ENCODE assay signal across 22 cellular contexts in the genomic region with DNA sequence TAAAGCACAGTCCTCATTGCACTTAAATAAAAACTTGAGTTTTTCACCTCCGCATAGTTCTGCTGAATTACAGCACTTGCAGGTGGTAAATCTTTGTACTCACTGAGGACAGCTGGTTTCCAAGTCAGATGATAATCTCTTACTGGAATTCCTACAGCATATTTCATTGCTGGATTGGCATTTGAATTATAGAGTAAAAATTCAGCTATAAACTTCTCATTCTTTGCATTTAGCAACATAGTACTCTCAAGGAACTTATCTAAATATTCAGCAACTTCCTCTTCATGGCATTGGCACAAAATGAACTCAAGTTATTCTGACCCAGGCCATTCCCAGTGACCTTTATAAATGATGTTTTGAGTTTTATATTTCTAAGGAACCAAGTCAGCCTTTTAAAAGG. TPM values are rescaled to one million over a fixed set of nuclear protein-coding genes. Genes with fewer than 3 reads are reported as not detected.
A peak's percentile ranks its signal among the peaks of the same experiment; 100 is the strongest.
DNase-seq lines count a peak whose midpoint lies in the region; ATAC-seq and TF ChIP-seq lines count a peak whose summit lies in the region.
"Had no signal": no experiment of that assay in that cellular context is flagged by ENCODE, and none has a peak within 500 bp of the region (broad histone marks: within the 10 kb centered on the region; RNA-seq: fewer than 3 reads in every experiment).

No MANE protein-coding gene starts in this region.

- H3K36me3 Mint-ChIP-seq in mesothelial cell of epicardium: peaks cover 24% of the 10 kb centered on the region

- no peaks in the 10 kb centered on the region for H3K27me3 Mint-ChIP-seq in mesothelial cell of epicardium (ENCODE audit: low read depth)

- peak; percentile 30 for DNase-seq in EL
- DNase-seq in fibroblast of gingiva (ENCODE audit: low read depth): peak; percentile 24
- DNase-seq in mesothelial cell of epicardium (ENCODE audit: low spot score in 2 of 2, unreplicated experiment in 2 of 2): no peak
- DNase-seq in NOMO-1 treated with DMSO at 0.1 percent for 48 hours (lab: John Stamatoyannopoulos, UW; ENCODE audit: unreplicated experiment): no peak
- no peak for DNase-seq in AG08396 (ENCODE audit: low spot score)
- no peak for DNase-seq in NCI-H774 (lab: John Stamatoyannopoulos, UW)
- DNase-seq: 8988T; AML-193; C1 segment of cervical spinal cord; CD8-positive, alpha-beta memory T cell; GF-D8; GOT3; HCEC 1CT; KG1; NCI-H1092 treated with DMSO at 0.1 percent for 48 hours; NCI-H146; NCI-H2029; NCI-H226; NCI-H526; SHP77 had no signal

- no peak for TF ChIP-seq CTCF in mesothelial cell of epicardium (IDR thresholded peaks at IDR 0.05; ENCODE audit: unreplicated experiment)

- H3K4me3 Mint-ChIP-seq in mesothelial cell of epicardium: no peak overlapping the region
- H3K4me3 Mint-ChIP-seq: CD8-positive, alpha-beta memory T cell had no signal

- ATAC-seq in SK-N-SH treated with all-trans-retinoic acid at 6 μM for 48 hours (peak; percentile 48), GM18909 (IDR thresholded peaks at IDR 0.05; ENCODE audit: poor library complexity, unreplicated experiment) (no peak)

- H3K9me3 Mint-ChIP-seq in mesothelial cell of epicardium: peaks cover 16% of the 10 kb centered on the region

- peak overlapping the region; percentile 31 for H3K27ac Mint-ChIP-seq in mesothelial cell of epicardium
- H3K27ac Mint-ChIP-seq: CD8-positive, alpha-beta memory T cell had no signal

- peaks cover 10% of the 10 kb centered on the region for H3K4me1 Mint-ChIP-seq in mesothelial cell of epicardium
- H3K4me1 Mint-ChIP-seq: CD8-positive, alpha-beta memory T cell had no signal

TF ChIP-seq in SK-N-SH treated with all-trans-retinoic acid at 6 μM for 48 hours, 23 proteins besides CTCF, POLR2A, EP300 and RAD21:
- TF ChIP-seq OSR1 (CRISPR knock-in tag; IDR thresholded peaks at IDR 0.05) (no peak), RARB (CRISPR knock-in tag; IDR thresholded peaks at IDR 0.05) (no peak), ZNF70 (CRISPR knock-in tag; IDR thresholded peaks at IDR 0.05) (no peak), ISL1 (CRISPR knock-in tag; IDR thresholded peaks at IDR 0.05) (no peak), ZNF8 (CRISPR knock-in tag; IDR thresholded peaks at IDR 0.05) (no peak), ZC3H10 (CRISPR knock-in tag; IDR thresholded peaks at IDR 0.05) (no peak), SNAI2 (CRISPR knock-in tag; IDR thresholded peaks at IDR 0.05) (no peak), ARNTL (CRISPR knock-in tag; IDR thresholded peaks at IDR 0.05; ENCODE audit: borderline replicate concordance, low read depth) (no peak), ZFP3 (CRISPR knock-in tag; IDR thresholded peaks at IDR 0.05) (no peak), ZNF565 (CRISPR knock-in tag; conservative IDR thresholded peaks at IDR 0.05; ENCODE audit: low read depth) (no peak)
- TF ChIP-seq, protein P1, sequence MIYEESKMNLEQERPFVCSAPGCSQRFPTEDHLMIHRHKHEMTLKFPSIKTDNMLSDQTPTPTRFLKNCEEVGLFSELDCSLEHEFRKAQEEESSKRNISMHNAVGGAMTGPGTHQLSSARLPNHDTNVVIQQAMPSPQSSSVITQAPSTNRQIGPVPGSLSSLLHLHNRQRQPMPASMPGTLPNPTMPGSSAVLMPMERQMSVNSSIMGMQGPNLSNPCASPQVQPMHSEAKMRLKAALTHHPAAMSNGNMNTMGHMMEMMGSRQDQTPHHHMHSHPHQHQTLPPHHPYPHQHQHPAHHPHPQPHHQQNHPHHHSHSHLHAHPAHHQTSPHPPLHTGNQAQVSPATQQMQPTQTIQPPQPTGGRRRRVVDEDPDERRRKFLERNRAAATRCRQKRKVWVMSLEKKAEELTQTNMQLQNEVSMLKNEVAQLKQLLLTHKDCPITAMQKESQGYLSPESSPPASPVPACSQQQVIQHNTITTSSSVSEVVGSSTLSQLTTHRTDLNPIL (CRISPR knock-in tag; IDR thresholded peaks at IDR 0.05; ENCODE audit: low read depth): no peak
- TF ChIP-seq, protein P2, sequence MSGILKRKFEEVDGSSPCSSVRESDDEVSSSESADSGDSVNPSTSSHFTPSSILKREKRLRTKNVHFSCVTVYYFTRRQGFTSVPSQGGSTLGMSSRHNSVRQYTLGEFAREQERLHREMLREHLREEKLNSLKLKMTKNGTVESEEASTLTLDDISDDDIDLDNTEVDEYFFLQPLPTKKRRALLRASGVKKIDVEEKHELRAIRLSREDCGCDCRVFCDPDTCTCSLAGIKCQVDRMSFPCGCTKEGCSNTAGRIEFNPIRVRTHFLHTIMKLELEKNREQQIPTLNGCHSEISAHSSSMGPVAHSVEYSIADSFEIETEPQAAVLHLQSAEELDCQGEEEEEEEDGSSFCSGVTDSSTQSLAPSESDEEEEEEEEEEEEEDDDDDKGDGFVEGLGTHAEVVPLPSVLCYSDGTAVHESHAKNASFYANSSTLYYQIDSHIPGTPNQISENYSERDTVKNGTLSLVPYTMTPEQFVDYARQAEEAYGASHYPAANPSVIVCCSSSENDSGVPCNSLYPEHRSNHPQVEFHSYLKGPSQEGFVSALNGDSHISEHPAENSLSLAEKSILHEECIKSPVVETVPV (CRISPR knock-in tag; IDR thresholded peaks at IDR 0.05): no peak
- TF ChIP-seq, protein P3, sequence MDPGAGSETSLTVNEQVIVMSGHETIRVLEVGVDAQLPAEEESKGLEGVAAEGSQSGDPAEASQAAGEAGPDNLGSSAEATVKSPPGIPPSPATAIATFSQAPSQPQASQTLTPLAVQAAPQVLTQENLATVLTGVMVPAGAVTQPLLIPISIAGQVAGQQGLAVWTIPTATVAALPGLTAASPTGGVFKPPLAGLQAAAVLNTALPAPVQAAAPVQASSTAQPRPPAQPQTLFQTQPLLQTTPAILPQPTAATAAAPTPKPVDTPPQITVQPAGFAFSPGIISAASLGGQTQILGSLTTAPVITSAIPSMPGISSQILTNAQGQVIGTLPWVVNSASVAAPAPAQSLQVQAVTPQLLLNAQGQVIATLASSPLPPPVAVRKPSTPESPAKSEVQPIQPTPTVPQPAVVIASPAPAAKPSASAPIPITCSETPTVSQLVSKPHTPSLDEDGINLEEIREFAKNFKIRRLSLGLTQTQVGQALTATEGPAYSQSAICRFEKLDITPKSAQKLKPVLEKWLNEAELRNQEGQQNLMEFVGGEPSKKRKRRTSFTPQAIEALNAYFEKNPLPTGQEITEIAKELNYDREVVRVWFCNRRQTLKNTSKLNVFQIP (CRISPR knock-in tag; IDR thresholded peaks at IDR 0.05; ENCODE audit: borderline replicate concordance, low read depth): no peak
- TF ChIP-seq, protein P4, sequence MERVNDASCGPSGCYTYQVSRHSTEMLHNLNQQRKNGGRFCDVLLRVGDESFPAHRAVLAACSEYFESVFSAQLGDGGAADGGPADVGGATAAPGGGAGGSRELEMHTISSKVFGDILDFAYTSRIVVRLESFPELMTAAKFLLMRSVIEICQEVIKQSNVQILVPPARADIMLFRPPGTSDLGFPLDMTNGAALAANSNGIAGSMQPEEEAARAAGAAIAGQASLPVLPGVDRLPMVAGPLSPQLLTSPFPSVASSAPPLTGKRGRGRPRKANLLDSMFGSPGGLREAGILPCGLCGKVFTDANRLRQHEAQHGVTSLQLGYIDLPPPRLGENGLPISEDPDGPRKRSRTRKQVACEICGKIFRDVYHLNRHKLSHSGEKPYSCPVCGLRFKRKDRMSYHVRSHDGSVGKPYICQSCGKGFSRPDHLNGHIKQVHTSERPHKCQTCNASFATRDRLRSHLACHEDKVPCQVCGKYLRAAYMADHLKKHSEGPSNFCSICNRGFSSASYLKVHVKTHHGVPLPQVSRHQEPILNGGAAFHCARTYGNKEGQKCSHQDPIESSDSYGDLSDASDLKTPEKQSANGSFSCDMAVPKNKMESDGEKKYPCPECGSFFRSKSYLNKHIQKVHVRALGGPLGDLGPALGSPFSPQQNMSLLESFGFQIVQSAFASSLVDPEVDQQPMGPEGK (CRISPR knock-in tag; IDR thresholded peaks at IDR 0.05; ENCODE audit: borderline replicate concordance): no peak

RNA-seq across cellular contexts. Expression of a gene that starts 23.4 kb away (rescaled TPM):
- 15.7 to 18.4 TPM (median 17.5 TPM) in 3 replicates for total RNA-seq in mesothelial cell of epicardium

Comparison
In these comparisons a context has a peak if more than half of its experiments do, and no peak if none do; other contexts are left out.
1. DNase-seq: peak in EL (single experiment) and fibroblast of gingiva (single experiment); none in mesothelial cell of epicardium (0 of 2), NOMO-1 treated with DMSO at 0.1 percent for 48 hours (single experiment), AG08396 (single experiment) and NCI-H774 (single experiment).